9 cellular contexts compared by ENCODE assay signal in genomic region chr17:48261297-48261880, GRCh38.
DNase-seq lines count a peak whose midpoint lies in the region; ATAC-seq, FAIRE-seq and TF ChIP-seq lines count a peak whose summit lies in the region.
"Had no signal": no experiment of that assay in that cellular context is flagged by ENCODE, and none has a peak within 500 bp of the region (broad histone marks: within the 10 kb centered on the region; RNA-seq: fewer than 3 reads in every experiment).

No MANE protein-coding gene starts in this region.

- in situ Hi-C loops in GM12878 (cut with MboI): loop anchor here (5.0 kb wide), 1 partner anchor 336 kb away; no protein-coding TSS in a partner anchor

- BruUV-seq in GM12878 (replicated peaks; lab: Mats Ljungman, UMichigan): no TSS peak

- no peaks in the 10 kb centered on the region for H3K79me2 ChIP-seq in GM12878 (ENCODE audit: control insufficient read depth, insufficient read depth, low read length)

- peak; percentile 36; the same call in 1 of the 2 replicates for TF ChIP-seq RAD21 in GM12878 (IDR thresholded peaks at IDR 0.05; ENCODE audit: insufficient read depth, low read depth, low read length)

- no peak for TF ChIP-seq EP300 in GM12878 (IDR thresholded peaks at IDR 0.05; ENCODE audit: borderline replicate concordance in 1 of 2, control insufficient read depth in 1 of 2, low read depth in 2 of 2, low read length in 2 of 2)

- RAD21 ChIA-PET in GM12878 (lab: Charles Lee; ENCODE audit: unreplicated experiment): interaction anchor here (0.8 to 9.4 kb wide), 4 partner anchors 8 to 332 kb away, joined by 3 to 89 read pairs (median 13); partner anchors contain the start of gene HOXB5

- intact Hi-C loops in GM12878 (cut with micrococcal nuclease; ENCODE audit: unreplicated experiment): loop anchor here (1.0 to 10.0 kb wide), 4 partner anchors 46 to 356 kb away; partner anchors contain the start of genes HOXB5 and HOXB8

- H4K20me1 ChIP-seq in GM12878 (ENCODE audit: control insufficient read depth, insufficient read depth): no peaks in the 10 kb centered on the region

- H3K9ac ChIP-seq in GM12878 (ENCODE audit: control insufficient read depth, insufficient read depth, low read length): no peak overlapping the region

- CTCF ChIA-PET in GM12878 (lab: Yijun Ruan, JAX): interaction anchor here (0.9 to 11.1 kb wide), 16 partner anchors 13 to 358 kb away, joined by 3 to 220 read pairs (median 14); partner anchors contain the start of gene HOXB5

- 53% methylated on average over 5 of the region's 5 CpGs for WGBS in GM12878 (ENCODE audit: insufficient coverage, insufficient replicate concordance, low lambda C conversion rate, missing lambda C conversion rate)

- no peak overlapping the region for H3K4me3 Mint-ChIP-seq in osteocyte (ENCODE audit: unreplicated experiment)
- H3K4me3 Mint-ChIP-seq: activated T-cell treated with anti-CD3 and anti-CD28 coated beads, Interleukin-2, amount 50 U/mL, for 72 hours had no signal

- no peak overlapping the region for H3K4me3 ChIP-seq in GM12878

- H3K9me3 Mint-ChIP-seq in osteocyte (ENCODE audit: unreplicated experiment): no peaks in the 10 kb centered on the region
- H3K9me3 Mint-ChIP-seq: activated T-cell treated with anti-CD3 and anti-CD28 coated beads, Interleukin-2, amount 50 U/mL, for 72 hours had no signal

- no peaks in the 10 kb centered on the region for H3K4me1 ChIP-seq in GM12878 (ENCODE audit: control insufficient read depth, insufficient read depth, low read length)

- no peak overlapping the region for H3K27ac Mint-ChIP-seq in osteocyte (ENCODE audit: unreplicated experiment)
- H3K27ac Mint-ChIP-seq: activated T-cell treated with anti-CD3 and anti-CD28 coated beads, Interleukin-2, amount 50 U/mL, for 72 hours had no signal

- no peaks in the 10 kb centered on the region for H3K4me1 Mint-ChIP-seq in osteocyte (ENCODE audit: unreplicated experiment)

- TF ChIP-seq CTCF in GM12878 (IDR thresholded peaks at IDR 0.05 in 2 of 3, conservative IDR thresholded peaks at IDR 0.05 in 1 of 3; ENCODE audit: control insufficient read depth in 2 of 3, extremely low read depth in 1 of 3, insufficient read depth in 1 of 3, low read depth in 3 of 3, low read length in 3 of 3) (peak; percentile 38 to 55 (median 50); a peak in 5 of 6 replicates), osteocyte (IDR thresholded peaks at IDR 0.05) (peak; percentile 32)

- SMC1A ChIA-PET in GM12878 (lab: Charles Lee; ENCODE audit: uncharacterized antibody, unreplicated experiment): interaction anchor here (0.5 to 6.2 kb wide), 7 partner anchors 11 to 326 kb away, joined by 3 to 51 read pairs (median 10); no protein-coding TSS in a partner anchor

- peak; percentile 18 for DNase-seq in activated CD4-positive, alpha-beta T cell treated with anti-CD3 and anti-CD28 coated beads for 48 hours
- no peak for DNase-seq in activated CD4-positive, alpha-beta T cell treated with anti-CD3 and anti-CD28 coated beads for 4 hours
- DNase-seq in MV-4-11 (lab: John Stamatoyannopoulos, UW) (peak; percentile 19), GM12878 (ENCODE audit: low read depth, low spot score) (no peak), osteocyte (ENCODE audit: extremely low spot score, unreplicated experiment) (no peak)
- no peak for DNase-seq in activated T-cell treated with anti-CD3 and anti-CD28 coated beads, Interleukin-2, amount 50 U/mL, for 48 hours
- DNase-seq: activated T-cell treated with anti-CD3 and anti-CD28 coated beads, Interleukin-2, amount 50 U/mL, for 72 hours had no signal

- ATAC-seq in GM12878: peak; percentile 71
- ATAC-seq in HG03135 (IDR thresholded peaks at IDR 0.05; ENCODE audit: unreplicated experiment): no peak
- no peak for ATAC-seq in GM18519 (IDR thresholded peaks at IDR 0.05; ENCODE audit: low FRiP score, unreplicated experiment)

- FAIRE-seq in GM12878 (lab: Jason Lieb, UNC): no peak

- POLR2A ChIA-PET in GM12878 (lab: Charles Lee): no interaction called here

- H3K27me3 ChIP-seq in GM12878 (replicated peaks in 1 of 2; ENCODE audit: control insufficient read depth in 2 of 2, insufficient read depth in 2 of 2, low read length in 1 of 2): no peaks in the 10 kb centered on the region

- no peak overlapping the region for H3K27ac ChIP-seq in GM12878 (ENCODE audit: control insufficient read depth, insufficient read depth)

- H3K36me3 Mint-ChIP-seq in osteocyte (ENCODE audit: unreplicated experiment): no peaks in the 10 kb centered on the region

- TF ChIP-seq POLR2A in GM12878 (IDR thresholded peaks at IDR 0.05; ENCODE audit: low read depth, low read length): no peak

- H2AFZ ChIP-seq in GM12878 (ENCODE audit: control insufficient read depth, low read depth, low read length): no peak overlapping the region

- peaks cover 79% of the 10 kb centered on the region for H3K27me3 Mint-ChIP-seq in osteocyte (ENCODE audit: unreplicated experiment)

- H3K9me3 ChIP-seq in GM12878 (replicated peaks; ENCODE audit: control insufficient read depth, insufficient read depth, low read length): no peaks in the 10 kb centered on the region

- no peak overlapping the region for H3K4me2 ChIP-seq in GM12878 (ENCODE audit: control insufficient read depth, insufficient read depth)

- H3K36me3 ChIP-seq in GM12878 (ENCODE audit: control insufficient read depth in 2 of 2, insufficient read depth in 2 of 2, low read length in 1 of 2): no peaks in the 10 kb centered on the region

TF ChIP-seq in GM12878, 131 proteins besides CTCF, POLR2A, EP300 and RAD21:
- TF ChIP-seq POU2F2 (IDR thresholded peaks at IDR 0.05; ENCODE audit: borderline replicate concordance, low read depth, low read length): no peak
- no peak for TF ChIP-seq JUNB (IDR thresholded peaks at IDR 0.05)

Comparison
In these comparisons a context has a peak if more than half of its experiments do, and no peak if none do; other contexts are left out.
1. DNase-seq: peak in activated CD4-positive, alpha-beta T cell treated with anti-CD3 and anti-CD28 coated beads for 48 hours (single experiment) and MV-4-11 (single experiment); none in activated CD4-positive, alpha-beta T cell treated with anti-CD3 and anti-CD28 coated beads for 4 hours (0 of 2), GM12878 (single experiment), osteocyte (single experiment) and activated T-cell treated with anti-CD3 and anti-CD28 coated beads, Interleukin-2, amount 50 U/mL, for 48 hours (0 of 2).